14 cellular contexts compared by ENCODE assay signal in the genomic region with DNA sequence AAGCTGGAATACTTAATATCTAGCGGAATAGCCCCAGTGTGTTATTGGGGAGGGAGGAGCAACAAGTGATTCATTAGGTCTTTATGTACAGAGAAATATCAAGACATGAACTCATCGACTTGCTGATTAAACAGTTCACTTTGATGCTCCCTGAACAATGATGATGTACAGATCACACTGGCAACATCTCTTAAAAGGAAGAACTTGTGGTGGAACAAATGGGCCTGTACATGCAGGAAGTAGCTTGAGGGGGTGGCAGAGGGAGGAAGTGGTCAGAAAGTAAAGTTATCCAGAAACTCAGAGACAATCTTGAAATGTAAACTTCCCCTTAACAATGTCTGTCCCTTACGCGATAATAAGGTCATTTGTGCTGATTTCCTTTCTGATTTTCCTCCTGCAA.
A peak's percentile ranks its signal among the peaks of the same experiment; 100 is the strongest.
DNase-seq lines count a peak whose midpoint lies in the region; ATAC-seq and TF ChIP-seq lines count a peak whose summit lies in the region.
"Had no signal": no experiment of that assay in that cellular context is flagged by ENCODE, and none has a peak within 500 bp of the region (broad histone marks: within the 10 kb centered on the region; RNA-seq: fewer than 3 reads in every experiment).

No MANE protein-coding gene starts in this region.

- POLR2A ChIA-PET in HEK293T (lab: Yijun Ruan, JAX), result no interaction called here

- CTCF ChIA-PET in HEK293T (lab: Yijun Ruan, JAX), result interaction anchor here (0.6 kb wide), 1 partner anchor 101 kb away, joined by 6 read pairs; no protein-coding TSS in a partner anchor

- DNase-seq in activated T-cell treated with anti-CD3 and anti-CD28 coated beads, Interleukin-2, amount 50 U/mL, for 24 hours, result no peak
- DNase-seq in activated T-cell treated with anti-CD3 and anti-CD28 coated beads, Interleukin-2, amount 50 U/mL, for 1 hour, result no peak
- DNase-seq in UCSD-AML1 (lab: John Stamatoyannopoulos, UW; ENCODE audit: unreplicated experiment) (peak; percentile 68), AG20443 (ENCODE audit: low spot score) (no peak), HEK293T (ENCODE audit: extremely low spot score) (no peak)
- DNase-seq: central memory CD4-positive, alpha-beta T cell; NCI-H510A; ovary; substantia nigra; SW 1271 had no signal

- H3K4me1 Mint-ChIP-seq in activated T-cell treated with anti-CD3 and anti-CD28 coated beads, Interleukin-2, amount 50 U/mL, for 24 hours (ENCODE audit: low read depth), result peaks cover 16% of the 10 kb centered on the region
- H3K4me1 Mint-ChIP-seq in stimulated activated naive CD8-positive, alpha-beta T cell treated with anti-CD3 and anti-CD28 coated beads, Interleukin-15, Interleukin-2, amounts not matched to agents 100 ng/mL and 50 ng/mL, for 24 hours (ENCODE audit: low read depth), result peaks cover 20% of the 10 kb centered on the region

- peak overlapping the region; percentile 14 for H3K27ac Mint-ChIP-seq in activated T-cell treated with anti-CD3 and anti-CD28 coated beads, Interleukin-2, amount 50 U/mL, for 24 hours
- H3K27ac Mint-ChIP-seq in stimulated activated naive CD8-positive, alpha-beta T cell treated with anti-CD3 and anti-CD28 coated beads, Interleukin-15, Interleukin-2, amounts not matched to agents 100 ng/mL and 50 ng/mL, for 24 hours, result peak overlapping the region; percentile 24

- no peaks in the 10 kb centered on the region for H3K9me3 Mint-ChIP-seq in activated T-cell treated with anti-CD3 and anti-CD28 coated beads, Interleukin-2, amount 50 U/mL, for 24 hours
- H3K9me3 Mint-ChIP-seq in stimulated activated naive CD8-positive, alpha-beta T cell treated with anti-CD3 and anti-CD28 coated beads, Interleukin-15, Interleukin-2, amounts not matched to agents 100 ng/mL and 50 ng/mL, for 24 hours, result no peaks in the 10 kb centered on the region

- no peaks in the 10 kb centered on the region for H3K27me3 Mint-ChIP-seq in activated T-cell treated with anti-CD3 and anti-CD28 coated beads, Interleukin-2, amount 50 U/mL, for 24 hours
- no peaks in the 10 kb centered on the region for H3K27me3 Mint-ChIP-seq in stimulated activated naive CD8-positive, alpha-beta T cell treated with anti-CD3 and anti-CD28 coated beads, Interleukin-15, Interleukin-2, amounts not matched to agents 100 ng/mL and 50 ng/mL, for 24 hours

- no peaks in the 10 kb centered on the region for H3K36me3 Mint-ChIP-seq in activated T-cell treated with anti-CD3 and anti-CD28 coated beads, Interleukin-2, amount 50 U/mL, for 24 hours (ENCODE audit: low read depth)
- no peaks in the 10 kb centered on the region for H3K36me3 Mint-ChIP-seq in stimulated activated naive CD8-positive, alpha-beta T cell treated with anti-CD3 and anti-CD28 coated beads, Interleukin-15, Interleukin-2, amounts not matched to agents 100 ng/mL and 50 ng/mL, for 24 hours (ENCODE audit: low read depth)

- ATAC-seq in HG03159 (IDR thresholded peaks at IDR 0.05; ENCODE audit: unreplicated experiment) (peak; percentile 85), GM21528 (IDR thresholded peaks at IDR 0.05; ENCODE audit: low FRiP score, unreplicated experiment) (no peak)
- ATAC-seq: left lobe of liver had no signal

- H3K4me3 Mint-ChIP-seq in activated T-cell treated with anti-CD3 and anti-CD28 coated beads, Interleukin-2, amount 50 U/mL, for 24 hours, result no peak overlapping the region
- H3K4me3 Mint-ChIP-seq in stimulated activated naive CD8-positive, alpha-beta T cell treated with anti-CD3 and anti-CD28 coated beads, Interleukin-15, Interleukin-2, amounts not matched to agents 100 ng/mL and 50 ng/mL, for 24 hours, result no peak overlapping the region

TF ChIP-seq in HEK293T, 16 proteins besides CTCF, POLR2A, EP300 and RAD21:
- TF ChIP-seq ARNT (IDR thresholded peaks at IDR 0.05) (no peak), TARDBP (IDR thresholded peaks at IDR 0.05) (no peak), SP1 (IDR thresholded peaks at IDR 0.05) (no peak), CTBP1 (IDR thresholded peaks at IDR 0.05; ENCODE audit: borderline replicate concordance) (no peak), HDGF (IDR thresholded peaks at IDR 0.05; ENCODE audit: borderline replicate concordance) (no peak), BHLHE40 (IDR thresholded peaks at IDR 0.05; ENCODE audit: borderline replicate concordance) (no peak), FOXK2 (IDR thresholded peaks at IDR 0.05) (no peak), FOXA1 (IDR thresholded peaks at IDR 0.05) (no peak), L3MBTL2 (conservative IDR thresholded peaks at IDR 0.05) (no peak), PKNOX1 (IDR thresholded peaks at IDR 0.05) (no peak)
